In the genomic region with DNA sequence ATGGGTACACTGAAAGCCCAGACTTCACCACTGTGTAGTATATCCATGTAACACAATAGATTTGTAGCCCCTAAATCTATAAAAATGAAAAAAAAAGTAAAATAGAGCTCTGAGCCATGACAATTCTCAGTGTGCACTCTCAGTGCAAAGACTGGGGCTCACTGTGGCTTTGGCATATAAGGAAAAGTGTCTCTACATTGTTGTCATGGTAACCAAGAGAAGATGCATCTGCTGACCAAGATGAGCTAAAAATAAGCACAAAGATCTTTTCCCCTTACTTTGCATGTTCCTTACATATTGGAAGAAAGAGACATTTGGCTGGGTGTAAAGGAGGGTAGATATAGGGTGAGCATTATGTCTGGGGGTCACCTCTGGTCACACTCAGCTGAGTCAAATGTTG, we compare ENCODE assay signal across 1 cellular context.
TF ChIP-seq lines count a peak whose summit lies in the region.

No MANE protein-coding gene starts in this region.

TF ChIP-seq in HepG2, 621 proteins besides CTCF, POLR2A, EP300 and RAD21:
- TF ChIP-seq, protein P1, sequence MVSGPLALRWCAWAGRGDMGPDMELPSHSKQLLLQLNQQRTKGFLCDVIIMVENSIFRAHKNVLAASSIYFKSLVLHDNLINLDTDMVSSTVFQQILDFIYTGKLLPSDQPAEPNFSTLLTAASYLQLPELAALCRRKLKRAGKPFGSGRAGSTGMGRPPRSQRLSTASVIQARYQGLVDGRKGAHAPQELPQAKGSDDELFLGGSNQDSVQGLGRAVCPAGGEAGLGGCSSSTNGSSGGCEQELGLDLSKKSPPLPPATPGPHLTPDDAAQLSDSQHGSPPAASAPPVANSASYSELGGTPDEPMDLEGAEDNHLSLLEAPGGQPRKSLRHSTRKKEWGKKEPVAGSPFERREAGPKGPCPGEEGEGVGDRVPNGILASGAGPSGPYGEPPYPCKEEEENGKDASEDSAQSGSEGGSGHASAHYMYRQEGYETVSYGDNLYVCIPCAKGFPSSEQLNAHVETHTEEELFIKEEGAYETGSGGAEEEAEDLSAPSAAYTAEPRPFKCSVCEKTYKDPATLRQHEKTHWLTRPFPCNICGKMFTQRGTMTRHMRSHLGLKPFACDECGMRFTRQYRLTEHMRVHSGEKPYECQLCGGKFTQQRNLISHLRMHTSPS (CRISPR knock-in tag; IDR thresholded peaks at IDR 0.05; ENCODE audit: low read depth) = no peak
- TF ChIP-seq RFX1 (IDR thresholded peaks at IDR 0.05) = peak; percentile 45; the same call in 1 of the 2 replicates
